10 cellular contexts compared by ENCODE assay signal in genomic region chr2:174615951-174616436, GRCh38. TPM values are rescaled to one million over a fixed set of nuclear protein-coding genes. Genes with fewer than 3 reads are reported as not detected.
DNase-seq lines count a peak whose midpoint lies in the region; ATAC-seq and TF ChIP-seq lines count a peak whose summit lies in the region.
"Had no signal": no experiment of that assay in that cellular context is flagged by ENCODE, and none has a peak within 500 bp of the region (broad histone marks: within the 10 kb centered on the region; RNA-seq: fewer than 3 reads in every experiment).

No MANE protein-coding gene starts in this region.

- H3K9me3 ChIP-seq in trophoblast cell (ENCODE audit: insufficient read depth, low read depth, low read length) (no peaks in the 10 kb centered on the region), prostate gland (no peaks in the 10 kb centered on the region)

- no peak overlapping the region for H3K4ac ChIP-seq in trophoblast cell (ENCODE audit: low read depth, low read length)

- H3K79me2 ChIP-seq in trophoblast cell (ENCODE audit: control insufficient read depth, insufficient read depth, low read length, poor library complexity), result peaks cover 3% of the 10 kb centered on the region

- no peak overlapping the region for H2AFZ ChIP-seq in trophoblast cell (ENCODE audit: insufficient read depth, low read length, poor library complexity)

- H3K27me3 ChIP-seq in trophoblast cell (ENCODE audit: insufficient read depth, low read length) (no peaks in the 10 kb centered on the region), prostate gland (replicated peaks; ENCODE audit: insufficient read depth) (no peaks in the 10 kb centered on the region)

- H3K79me1 ChIP-seq in trophoblast cell (ENCODE audit: low read length), result peaks cover 27% of the 10 kb centered on the region

- TF ChIP-seq CTCF in coronary artery (IDR thresholded peaks at IDR 0.05) (no peak), lower leg skin (IDR thresholded peaks at IDR 0.05) (no peak), prostate gland (IDR thresholded peaks at IDR 0.05) (no peak)

- H2BK12ac ChIP-seq in trophoblast cell (ENCODE audit: low read length), result peak overlapping the region; percentile 80

- H3K4me3 ChIP-seq in coronary artery (no peak overlapping the region), trophoblast cell (ENCODE audit: low read depth, low read length) (no peak overlapping the region), lower leg skin (ENCODE audit: low read depth, poor library complexity, severe bottlenecking) (no peak overlapping the region), prostate gland (no peak overlapping the region)

- peak overlapping the region; percentile 16 for H2BK120ac ChIP-seq in trophoblast cell (ENCODE audit: insufficient read depth, low read length, poor library complexity)

- no peak overlapping the region for H3K4me2 ChIP-seq in trophoblast cell (ENCODE audit: low read length)

- no peak overlapping the region for H4K12ac ChIP-seq in trophoblast cell (ENCODE audit: low read depth, low read length)

- peak overlapping the region; percentile 63 for H3K18ac ChIP-seq in trophoblast cell (ENCODE audit: low read length)

- no CpG with 5 or more reads among the region's 4 CpGs for WGBS in trophoblast cell (ENCODE audit: extremely low coverage, insufficient coverage, insufficient read length)
- 59 to 61% methylated on average over 4 of the region's 4 CpGs for WGBS in lower leg skin, 2 donors
- 58% methylated on average over 4 of the region's 4 CpGs for WGBS in prostate gland

- H2BK5ac ChIP-seq in trophoblast cell (ENCODE audit: low read depth, low read length, poor library complexity), result peak overlapping the region; percentile 60

- DNase-seq in NCI-H446 (lab: John Stamatoyannopoulos, UW) (peak; percentile 88 to 89), coronary artery (ENCODE audit: low spot score) (no peak), trophoblast cell (no peak), lower leg skin (ENCODE audit: low spot score in 2 of 2) (no peak), prostate gland (ENCODE audit: low spot score) (no peak), SKM-1 (lab: John Stamatoyannopoulos, UW; ENCODE audit: unreplicated experiment) (no peak), substantia nigra (lab: John Stamatoyannopoulos, UW) (no peak)
- DNase-seq: midbrain, NCI-H226 had no signal

- peak overlapping the region; percentile 34 for H2AK5ac ChIP-seq in trophoblast cell (ENCODE audit: low read length)

- H3K14ac ChIP-seq in trophoblast cell (ENCODE audit: low read length), result no peak overlapping the region

- H3K4me1 ChIP-seq in trophoblast cell (ENCODE audit: control insufficient read depth in 1 of 2, insufficient read depth in 2 of 2, low read length in 2 of 2) (peaks cover 11 to 30% of the 10 kb centered on the region in 2 experiments), prostate gland (replicated peaks) (no peaks in the 10 kb centered on the region)

- intact Hi-C loops in lower leg skin (cut with DNase I; ENCODE audit: low total_unique reads), result no loop called here
- intact Hi-C loops in prostate gland (cut with DNase I), result no loop called here

- H3K9ac ChIP-seq in trophoblast cell (ENCODE audit: low read length), result no peak overlapping the region

- H4K8ac ChIP-seq in trophoblast cell (ENCODE audit: low read depth, low read length), result no peak overlapping the region

- peak overlapping the region; percentile 82 for H4K91ac ChIP-seq in trophoblast cell (ENCODE audit: low read depth, low read length)

- H3K36me3 ChIP-seq in trophoblast cell (ENCODE audit: control insufficient read depth in 1 of 2, insufficient read depth in 2 of 2, low read length in 2 of 2) (peaks cover 8 to 12% of the 10 kb centered on the region in 2 experiments), prostate gland (no peaks in the 10 kb centered on the region)

- H3K27ac ChIP-seq in coronary artery, result peak overlapping the region; percentile 55 to 75
- peak overlapping the region; percentile 61 for H3K27ac ChIP-seq in trophoblast cell (ENCODE audit: low read depth, low read length)
- no peak overlapping the region for H3K27ac ChIP-seq in prostate gland
- no peak overlapping the region for H3K27ac ChIP-seq in substantia nigra (ENCODE audit: low read depth, low read length, poor library complexity, severe bottlenecking)

- TF ChIP-seq POLR2A in lower leg skin (IDR thresholded peaks at IDR 0.05) (no peak), prostate gland (IDR thresholded peaks at IDR 0.05) (no peak)

- H3K23ac ChIP-seq in trophoblast cell (ENCODE audit: low read length), result no peak overlapping the region

- ATAC-seq in GM18909 (IDR thresholded peaks at IDR 0.05; ENCODE audit: poor library complexity, unreplicated experiment), result peak; percentile 31

RNA-seq across cellular contexts. Expression of gene WIPF1, which starts 18.4 kb away (rescaled TPM):
- polyA plus RNA-seq in trophoblast cell (2013), result 113 and 120 TPM in 2 replicates
- total RNA-seq in lower leg skin (10 to 100 TPM in 2 of 4 donors, 1 to 10 TPM in 2; 5.0 to 12.4 (median 9.1) TPM), prostate gland (10 to 100 TPM in 1 of 2 donors, 1 to 10 TPM in 1; 7.2 to 19.0 TPM)

Comparison
In these comparisons a context has a peak if more than half of its experiments do, and no peak if none do; other contexts are left out.
1. DNase-seq: peak in NCI-H446 (2 of 2); none in coronary artery (single experiment), trophoblast cell (0 of 2), lower leg skin (0 of 2), prostate gland (single experiment), SKM-1 (single experiment) and substantia nigra (0 of 49).
2. H3K27ac ChIP-seq: peak in coronary artery (2 of 2) and trophoblast cell (single experiment); none in prostate gland (0 of 2) and substantia nigra (single experiment).